Comparison of ENCODE assay signal across 11 cellular contexts in the genomic region with DNA sequence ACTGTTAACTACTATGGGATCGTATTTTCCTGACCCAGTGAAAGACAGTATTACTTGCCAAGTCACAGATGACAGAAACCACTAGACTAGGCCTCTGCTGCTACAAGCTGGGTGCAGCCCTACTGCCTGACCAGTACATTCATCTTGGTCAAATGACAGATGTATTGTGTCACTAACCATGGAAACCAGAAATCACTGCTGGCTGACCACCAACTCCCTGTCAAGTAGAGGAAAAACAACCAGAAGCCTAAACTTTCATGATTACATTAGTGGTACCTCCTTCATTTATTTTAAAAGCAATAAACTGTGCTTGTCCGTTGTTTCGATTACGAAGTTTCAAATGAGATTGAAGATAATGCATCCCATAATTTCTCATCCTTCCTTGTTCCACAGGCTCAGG.
DNase-seq lines count a peak whose midpoint lies in the region; ATAC-seq and TF ChIP-seq lines count a peak whose summit lies in the region.
"Had no signal": no experiment of that assay in that cellular context is flagged by ENCODE, and none has a peak within 500 bp of the region (broad histone marks: within the 10 kb centered on the region; RNA-seq: fewer than 3 reads in every experiment).

No MANE protein-coding gene starts in this region.

- no peaks in the 10 kb centered on the region for H3K4me1 Mint-ChIP-seq in naive thymus-derived CD4-positive, alpha-beta T cell

- no peaks in the 10 kb centered on the region for H3K36me3 Mint-ChIP-seq in naive thymus-derived CD4-positive, alpha-beta T cell

- no peak for TF ChIP-seq POLR2A in Peyer's patch (IDR thresholded peaks at IDR 0.05)

- H3K4me2 ChIP-seq in osteoblast (ENCODE audit: insufficient read depth, low read length): no peak overlapping the region

- intact Hi-C loops in Right ventricle myocardium superior (cut with DNase I): loop anchor here (10.0 kb wide), 1 partner anchor 619 kb away; no protein-coding TSS in a partner anchor
- intact Hi-C loops in naive thymus-derived CD4-positive, alpha-beta T cell (cut with micrococcal nuclease): no loop called here

- H2AFZ ChIP-seq in osteoblast (ENCODE audit: low read length): peak overlapping the region; percentile 23

- H3K4me3 ChIP-seq in osteoblast (ENCODE audit: insufficient read depth, low read length): no peak overlapping the region
- H3K4me3 ChIP-seq in naive thymus-derived CD4-positive, alpha-beta T cell (ENCODE audit: low read length): no peak overlapping the region
- no peak overlapping the region for H3K4me3 ChIP-seq in Peyer's patch

- CTCF ChIA-PET in naive thymus-derived CD4-positive, alpha-beta T cell (lab: Charles Lee): no interaction called here

- peak; percentile 84 for DNase-seq in Daoy (ENCODE audit: low read depth)
- DNase-seq in Right ventricle myocardium superior: peak; percentile 53
- DNase-seq in osteoblast (ENCODE audit: insufficient read length, low spot score, missing footprints): no peak
- DNase-seq in naive thymus-derived CD4-positive, alpha-beta T cell: no peak
- DNase-seq in NCI-H1092 treated with DMSO at 0.1 percent for 48 hours (lab: John Stamatoyannopoulos, UW): no peak
- no peak for DNase-seq in Peyer's patch
- DNase-seq: CD4-positive, alpha-beta T cell; SIG-M5 had no signal

- H3K27ac ChIP-seq in osteoblast (ENCODE audit: low read depth, low read length) (peak overlapping the region; percentile 21), Peyer's patch (no peak overlapping the region)
- H3K27ac ChIP-seq in naive thymus-derived CD4-positive, alpha-beta T cell (ENCODE audit: low read depth, low read length): no peak overlapping the region

- H3K4me1 ChIP-seq in osteoblast (ENCODE audit: insufficient read depth, low read length) (peaks cover 3% of the 10 kb centered on the region), Peyer's patch (no peaks in the 10 kb centered on the region)
- no peaks in the 10 kb centered on the region for H3K4me1 ChIP-seq in naive thymus-derived CD4-positive, alpha-beta T cell (ENCODE audit: control insufficient read depth in 2 of 2, insufficient read depth in 2 of 2, low read length in 2 of 2)

- H3K36me3 ChIP-seq in osteoblast (ENCODE audit: insufficient read depth, low read length) (no peaks in the 10 kb centered on the region), Peyer's patch (no peaks in the 10 kb centered on the region)
- no peaks in the 10 kb centered on the region for H3K36me3 ChIP-seq in naive thymus-derived CD4-positive, alpha-beta T cell (ENCODE audit: control insufficient read depth in 2 of 3, insufficient read depth in 3 of 3, low read length in 3 of 3)

- no peaks in the 10 kb centered on the region for H3K79me2 ChIP-seq in osteoblast (ENCODE audit: insufficient read depth, low read length)

- TF ChIP-seq CTCF in osteoblast (IDR thresholded peaks at IDR 0.05; ENCODE audit: extremely low read depth, low read depth, low read length) (no peak), Peyer's patch (IDR thresholded peaks at IDR 0.05) (no peak)

- H3K4me3 Mint-ChIP-seq in naive thymus-derived CD4-positive, alpha-beta T cell: no peak overlapping the region
- H3K4me3 Mint-ChIP-seq: CD4-positive, alpha-beta T cell; neural crest cell had no signal

- H3K27ac Mint-ChIP-seq in naive thymus-derived CD4-positive, alpha-beta T cell: no peak overlapping the region
- H3K27ac Mint-ChIP-seq: CD4-positive, alpha-beta T cell had no signal

- H3K27me3 ChIP-seq in osteoblast (ENCODE audit: insufficient read depth, low read length): no peaks in the 10 kb centered on the region
- no peaks in the 10 kb centered on the region for H3K27me3 ChIP-seq in naive thymus-derived CD4-positive, alpha-beta T cell (ENCODE audit: control insufficient read depth in 2 of 2, insufficient read depth in 2 of 2, low read length in 2 of 2)
- no peaks in the 10 kb centered on the region for H3K27me3 ChIP-seq in Peyer's patch

- H3K9me3 ChIP-seq in osteoblast (ENCODE audit: low read depth, low read length) (no peaks in the 10 kb centered on the region), Peyer's patch (no peaks in the 10 kb centered on the region)
- no peaks in the 10 kb centered on the region for H3K9me3 ChIP-seq in naive thymus-derived CD4-positive, alpha-beta T cell (ENCODE audit: control insufficient read depth in 2 of 3, low read length in 3 of 3)

- H3K27me3 Mint-ChIP-seq in naive thymus-derived CD4-positive, alpha-beta T cell: no peaks in the 10 kb centered on the region
- H3K27me3 Mint-ChIP-seq: CD4-positive, alpha-beta T cell had no signal

- no peaks in the 10 kb centered on the region for H4K20me1 ChIP-seq in osteoblast (ENCODE audit: insufficient read depth, low read length)

- POLR2A ChIA-PET in naive thymus-derived CD4-positive, alpha-beta T cell (lab: Charles Lee): no interaction called here

- H3K9me3 Mint-ChIP-seq in naive thymus-derived CD4-positive, alpha-beta T cell: peaks cover 0 to 6% (median 0%) of the 10 kb centered on the region in 11 donors
- H3K9me3 Mint-ChIP-seq: CD4-positive, alpha-beta T cell; neural crest cell had no signal

- ATAC-seq in SK-N-SH treated with all-trans-retinoic acid at 6 μM for 48 hours (peak; percentile 99), Right ventricle myocardium superior (ENCODE audit: poor library complexity) (peak; percentile 94), HG02678 (IDR thresholded peaks at IDR 0.05; ENCODE audit: unreplicated experiment) (no peak)
- no peak for ATAC-seq in naive thymus-derived CD4-positive, alpha-beta T cell

TF ChIP-seq in SK-N-SH treated with all-trans-retinoic acid at 6 μM for 48 hours, 23 proteins besides CTCF, POLR2A, EP300 and RAD21:
- TF ChIP-seq BACH2 (CRISPR knock-in tag; IDR thresholded peaks at IDR 0.05; ENCODE audit: borderline replicate concordance) (no peak), ISL1 (CRISPR knock-in tag; IDR thresholded peaks at IDR 0.05) (peak; percentile 94), CSDC2 (CRISPR knock-in tag; IDR thresholded peaks at IDR 0.05) (peak; percentile 63; the same call in 1 of the 2 replicates), ZFP3 (CRISPR knock-in tag; IDR thresholded peaks at IDR 0.05) (peak; percentile 91), ZC3H10 (CRISPR knock-in tag; IDR thresholded peaks at IDR 0.05) (peak; percentile 71; the same call in 1 of the 2 replicates), TCF4 (CRISPR knock-in tag; IDR thresholded peaks at IDR 0.05; ENCODE audit: borderline replicate concordance) (peak; percentile 23; the same call in 1 of the 2 replicates), ZFP30 (CRISPR knock-in tag; IDR thresholded peaks at IDR 0.05) (no peak), SNAI2 (CRISPR knock-in tag; IDR thresholded peaks at IDR 0.05) (no peak)
- TF ChIP-seq, protein P1, sequence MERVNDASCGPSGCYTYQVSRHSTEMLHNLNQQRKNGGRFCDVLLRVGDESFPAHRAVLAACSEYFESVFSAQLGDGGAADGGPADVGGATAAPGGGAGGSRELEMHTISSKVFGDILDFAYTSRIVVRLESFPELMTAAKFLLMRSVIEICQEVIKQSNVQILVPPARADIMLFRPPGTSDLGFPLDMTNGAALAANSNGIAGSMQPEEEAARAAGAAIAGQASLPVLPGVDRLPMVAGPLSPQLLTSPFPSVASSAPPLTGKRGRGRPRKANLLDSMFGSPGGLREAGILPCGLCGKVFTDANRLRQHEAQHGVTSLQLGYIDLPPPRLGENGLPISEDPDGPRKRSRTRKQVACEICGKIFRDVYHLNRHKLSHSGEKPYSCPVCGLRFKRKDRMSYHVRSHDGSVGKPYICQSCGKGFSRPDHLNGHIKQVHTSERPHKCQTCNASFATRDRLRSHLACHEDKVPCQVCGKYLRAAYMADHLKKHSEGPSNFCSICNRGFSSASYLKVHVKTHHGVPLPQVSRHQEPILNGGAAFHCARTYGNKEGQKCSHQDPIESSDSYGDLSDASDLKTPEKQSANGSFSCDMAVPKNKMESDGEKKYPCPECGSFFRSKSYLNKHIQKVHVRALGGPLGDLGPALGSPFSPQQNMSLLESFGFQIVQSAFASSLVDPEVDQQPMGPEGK (CRISPR knock-in tag; IDR thresholded peaks at IDR 0.05; ENCODE audit: borderline replicate concordance): no peak
- TF ChIP-seq, protein P2, sequence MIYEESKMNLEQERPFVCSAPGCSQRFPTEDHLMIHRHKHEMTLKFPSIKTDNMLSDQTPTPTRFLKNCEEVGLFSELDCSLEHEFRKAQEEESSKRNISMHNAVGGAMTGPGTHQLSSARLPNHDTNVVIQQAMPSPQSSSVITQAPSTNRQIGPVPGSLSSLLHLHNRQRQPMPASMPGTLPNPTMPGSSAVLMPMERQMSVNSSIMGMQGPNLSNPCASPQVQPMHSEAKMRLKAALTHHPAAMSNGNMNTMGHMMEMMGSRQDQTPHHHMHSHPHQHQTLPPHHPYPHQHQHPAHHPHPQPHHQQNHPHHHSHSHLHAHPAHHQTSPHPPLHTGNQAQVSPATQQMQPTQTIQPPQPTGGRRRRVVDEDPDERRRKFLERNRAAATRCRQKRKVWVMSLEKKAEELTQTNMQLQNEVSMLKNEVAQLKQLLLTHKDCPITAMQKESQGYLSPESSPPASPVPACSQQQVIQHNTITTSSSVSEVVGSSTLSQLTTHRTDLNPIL (CRISPR knock-in tag; IDR thresholded peaks at IDR 0.05; ENCODE audit: low read depth): no peak
- TF ChIP-seq, protein P3, sequence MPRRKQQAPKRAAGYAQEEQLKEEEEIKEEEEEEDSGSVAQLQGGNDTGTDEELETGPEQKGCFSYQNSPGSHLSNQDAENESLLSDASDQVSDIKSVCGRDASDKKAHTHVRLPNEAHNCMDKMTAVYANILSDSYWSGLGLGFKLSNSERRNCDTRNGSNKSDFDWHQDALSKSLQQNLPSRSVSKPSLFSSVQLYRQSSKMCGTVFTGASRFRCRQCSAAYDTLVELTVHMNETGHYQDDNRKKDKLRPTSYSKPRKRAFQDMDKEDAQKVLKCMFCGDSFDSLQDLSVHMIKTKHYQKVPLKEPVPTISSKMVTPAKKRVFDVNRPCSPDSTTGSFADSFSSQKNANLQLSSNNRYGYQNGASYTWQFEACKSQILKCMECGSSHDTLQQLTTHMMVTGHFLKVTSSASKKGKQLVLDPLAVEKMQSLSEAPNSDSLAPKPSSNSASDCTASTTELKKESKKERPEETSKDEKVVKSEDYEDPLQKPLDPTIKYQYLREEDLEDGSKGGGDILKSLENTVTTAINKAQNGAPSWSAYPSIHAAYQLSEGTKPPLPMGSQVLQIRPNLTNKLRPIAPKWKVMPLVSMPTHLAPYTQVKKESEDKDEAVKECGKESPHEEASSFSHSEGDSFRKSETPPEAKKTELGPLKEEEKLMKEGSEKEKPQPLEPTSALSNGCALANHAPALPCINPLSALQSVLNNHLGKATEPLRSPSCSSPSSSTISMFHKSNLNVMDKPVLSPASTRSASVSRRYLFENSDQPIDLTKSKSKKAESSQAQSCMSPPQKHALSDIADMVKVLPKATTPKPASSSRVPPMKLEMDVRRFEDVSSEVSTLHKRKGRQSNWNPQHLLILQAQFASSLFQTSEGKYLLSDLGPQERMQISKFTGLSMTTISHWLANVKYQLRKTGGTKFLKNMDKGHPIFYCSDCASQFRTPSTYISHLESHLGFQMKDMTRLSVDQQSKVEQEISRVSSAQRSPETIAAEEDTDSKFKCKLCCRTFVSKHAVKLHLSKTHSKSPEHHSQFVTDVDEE (CRISPR knock-in tag; IDR thresholded peaks at IDR 0.05): 0 out of 2 replicates have a peak, but pooled peaks have one; percentile 66
TF ChIP-seq in SK-N-SH treated with all-trans-retinoic acid at 6 μM for 48 hours: peak in this region for 6.

Comparison
In these comparisons a context has a peak if more than half of its experiments do, and no peak if none do; other contexts are left out.
1. DNase-seq: peak in Daoy (single experiment) and Right ventricle myocardium superior (single experiment); none in osteoblast (single experiment), naive thymus-derived CD4-positive, alpha-beta T cell (0 of 9), NCI-H1092 treated with DMSO at 0.1 percent for 48 hours (single experiment) and Peyer's patch (0 of 3).
2. ATAC-seq: peak in SK-N-SH treated with all-trans-retinoic acid at 6 μM for 48 hours (single experiment) and Right ventricle myocardium superior (single experiment); none in naive thymus-derived CD4-positive, alpha-beta T cell (single experiment) and HG02678 (single experiment).